ENCODE assay signal across 21 cellular contexts in genomic region chr21:46390603-46391545, GRCh38.
"Had no signal": no experiment of that assay in that cellular context is flagged by ENCODE, and none has a peak within 500 bp of the region (broad histone marks: within the 10 kb centered on the region; RNA-seq: fewer than 3 reads in every experiment).

No MANE protein-coding gene starts in this region.

- H3K9me3 ChIP-seq: heart right ventricle, prostate gland, spleen, thyroid gland had no signal

- H3K27ac Mint-ChIP-seq: activated B cell treated with CpG ODN at 0.5 μM for 24 hours; activated CD4-positive, alpha-beta T cell treated with anti-CD3 and anti-CD28 coated beads, Interleukin-2, amount 10 ng/mL, durations not matched to agents 24 days and 14 days; activated CD8-positive, alpha-beta T cell treated with anti-CD3 and anti-CD28 coated beads, Interleukin-2, amount 10 ng/mL, durations not matched to agents 7 days and 5 days; activated naive CD8-positive, alpha-beta T cell treated with anti-CD3 and anti-CD28 coated beads for 36 hours; dendritic cell treated with granulocyte-macrophage colony-stimulating factor and Interleukin-4, amounts not matched to agents 40 ng/mL and 50 ng/mL, for 4 days had no signal

- DNase-seq: activated B cell treated with CpG ODN at 0.5 μM for 24 hours; activated CD4-positive, alpha-beta T cell treated with anti-CD3 and anti-CD28 coated beads, Interleukin-2, amount 10 ng/mL, durations not matched to agents 24 days and 14 days; activated CD8-positive, alpha-beta memory T cell treated with anti-CD3 and anti-CD28 coated beads, Interleukin-2, amount 50 U/mL, for 4 hours; activated CD8-positive, alpha-beta T cell treated with anti-CD3 and anti-CD28 coated beads, Interleukin-2, amount 10 ng/mL, durations not matched to agents 7 days and 5 days; activated effector memory CD4-positive, alpha-beta T cell treated with anti-CD3 and anti-CD28 coated beads, Interleukin-2, amount 50 U/mL, for 16 hours; activated naive CD8-positive, alpha-beta T cell treated with anti-CD3 and anti-CD28 coated beads for 36 hours; activated T-cell treated with anti-CD3 and anti-CD28 coated beads, Interleukin-2, amount 50 U/mL, for 48 hours; brain microvascular endothelial cell; cerebellar nuclear complex; effector memory CD8-positive, alpha-beta T cell; foreskin melanocyte; heart right ventricle; islet precursor cell; naive B cell; spleen; thyroid gland had no signal

- H3K4me1 Mint-ChIP-seq: activated B cell treated with CpG ODN at 0.5 μM for 24 hours; activated naive CD8-positive, alpha-beta T cell treated with anti-CD3 and anti-CD28 coated beads for 36 hours had no signal

- H3K4me3 ChIP-seq: heart right ventricle, prostate gland, spleen, thyroid gland had no signal

- H3K27me3 Mint-ChIP-seq: activated B cell treated with CpG ODN at 0.5 μM for 24 hours; activated CD4-positive, alpha-beta T cell treated with anti-CD3 and anti-CD28 coated beads, Interleukin-2, amount 10 ng/mL, durations not matched to agents 24 days and 14 days; activated naive CD8-positive, alpha-beta T cell treated with anti-CD3 and anti-CD28 coated beads for 36 hours; dendritic cell treated with granulocyte-macrophage colony-stimulating factor and Interleukin-4, amounts not matched to agents 40 ng/mL and 50 ng/mL, for 4 days; effector memory CD8-positive, alpha-beta T cell; naive B cell had no signal

- H3K9me3 Mint-ChIP-seq: activated B cell treated with CpG ODN at 0.5 μM for 24 hours; activated CD4-positive, alpha-beta T cell treated with anti-CD3 and anti-CD28 coated beads, Interleukin-2, amount 10 ng/mL, durations not matched to agents 24 days and 14 days; activated naive CD8-positive, alpha-beta T cell treated with anti-CD3 and anti-CD28 coated beads for 36 hours; dendritic cell treated with granulocyte-macrophage colony-stimulating factor and Interleukin-4, amounts not matched to agents 40 ng/mL and 50 ng/mL, for 4 days; effector memory CD8-positive, alpha-beta T cell; naive B cell had no signal

- ATAC-seq: activated CD8-positive, alpha-beta T cell treated with anti-CD3 and anti-CD28 coated beads, Interleukin-2, amount 10 ng/mL, durations not matched to agents 7 days and 5 days; effector memory CD8-positive, alpha-beta T cell; heart right ventricle; left lobe of liver; sciatic nerve had no signal

- H3K27ac ChIP-seq: brain microvascular endothelial cell, epithelial cell of prostate, heart right ventricle, prostate gland, spleen, thyroid gland had no signal

- H3K4me3 Mint-ChIP-seq: activated B cell treated with CpG ODN at 0.5 μM for 24 hours; activated CD4-positive, alpha-beta T cell treated with anti-CD3 and anti-CD28 coated beads, Interleukin-2, amount 10 ng/mL, durations not matched to agents 24 days and 14 days; activated CD8-positive, alpha-beta T cell treated with anti-CD3 and anti-CD28 coated beads, Interleukin-2, amount 10 ng/mL, durations not matched to agents 7 days and 5 days; activated naive CD8-positive, alpha-beta T cell treated with anti-CD3 and anti-CD28 coated beads for 36 hours; dendritic cell treated with granulocyte-macrophage colony-stimulating factor and Interleukin-4, amounts not matched to agents 40 ng/mL and 50 ng/mL, for 4 days; effector memory CD8-positive, alpha-beta T cell; naive B cell had no signal

- H3K27me3 ChIP-seq: brain microvascular endothelial cell, heart right ventricle, spleen, thyroid gland had no signal

- H3K4me1 ChIP-seq: prostate gland, spleen, thyroid gland had no signal
